Comparison of ENCODE assay signal across 18 cellular contexts in the genomic region with DNA sequence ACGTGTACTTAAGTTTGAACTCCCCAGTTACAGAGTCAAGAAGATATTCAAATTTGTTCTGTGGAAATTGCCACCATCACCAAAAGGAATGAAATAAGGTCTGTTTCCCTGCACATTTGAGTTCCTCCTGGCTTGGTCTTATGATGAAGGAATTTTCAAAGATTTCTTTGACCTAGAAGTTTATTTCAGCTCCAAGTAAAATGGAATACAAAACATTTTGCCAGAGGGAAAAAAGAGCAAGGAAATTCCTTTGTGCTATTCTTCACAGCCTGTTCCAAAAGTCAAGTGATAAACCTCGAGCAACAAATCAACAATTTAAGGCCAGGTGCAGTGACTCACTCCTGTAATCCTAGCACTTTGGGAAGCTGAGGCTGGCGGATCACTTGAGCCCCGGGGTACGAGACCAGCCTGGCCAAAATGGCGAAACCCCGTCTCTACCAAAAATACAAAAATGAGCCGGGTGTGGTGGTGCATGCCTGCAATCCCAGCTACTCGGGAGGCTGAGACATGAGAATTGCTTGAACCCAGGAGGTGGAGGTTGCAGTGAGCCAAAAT. TPM values are rescaled to one million over a fixed set of nuclear protein-coding genes. Genes with fewer than 3 reads are reported as not detected.
DNase-seq lines count a peak whose midpoint lies in the region; ATAC-seq and TF ChIP-seq lines count a peak whose summit lies in the region.
"Had no signal": no experiment of that assay in that cellular context is flagged by ENCODE, and none has a peak within 500 bp of the region (broad histone marks: within the 10 kb centered on the region; RNA-seq: fewer than 3 reads in every experiment).

No MANE protein-coding gene starts in this region.

- ATAC-seq in activated CD8-positive, alpha-beta memory T cell treated with anti-CD3 and anti-CD28 coated beads, Interleukin-2, amount 10 ng/mL, durations not matched to agents 7 days and 5 days: no peak
- ATAC-seq in HG03097 (IDR thresholded peaks at IDR 0.05; ENCODE audit: low FRiP score, unreplicated experiment): no peak
- ATAC-seq in HG03439 (IDR thresholded peaks at IDR 0.05; ENCODE audit: unreplicated experiment): no peak

- no peak for TF ChIP-seq CTCF in HEK293 (tag by site-specific recombination; IDR thresholded peaks at IDR 0.05)
- no peak for TF ChIP-seq CTCF in OCI-LY7 (conservative IDR thresholded peaks at IDR 0.05; ENCODE audit: low read length)
- no peak for TF ChIP-seq CTCF in mammary epithelial cell (conservative IDR thresholded peaks at IDR 0.05 in 1 of 2, IDR thresholded peaks at IDR 0.05 in 1 of 2; ENCODE audit: extremely low read depth in 1 of 2, insufficient read depth in 1 of 2, low read depth in 1 of 2, low read length in 2 of 2)
- TF ChIP-seq CTCF in osteoblast (IDR thresholded peaks at IDR 0.05; ENCODE audit: extremely low read depth, low read depth, low read length): no peak

- no peak overlapping the region for H3K27ac ChIP-seq in HEK293 (ENCODE audit: extremely low read depth, low read depth, low read length)
- no peak overlapping the region for H3K27ac ChIP-seq in OCI-LY7 (ENCODE audit: low read depth, low read length, poor library complexity, severe bottlenecking)
- no peak overlapping the region for H3K27ac ChIP-seq in mammary epithelial cell (ENCODE audit: insufficient read depth, low read depth, low read length)
- H3K27ac ChIP-seq in osteoblast (ENCODE audit: low read depth, low read length): no peak overlapping the region
- H3K27ac ChIP-seq: C4-2B, SJSA1 had no signal

- no peaks in the 10 kb centered on the region for H3K27me3 Mint-ChIP-seq in activated CD8-positive, alpha-beta memory T cell treated with anti-CD3 and anti-CD28 coated beads, Interleukin-2, amount 10 ng/mL, durations not matched to agents 7 days and 5 days

- intact Hi-C loops in OCI-LY7 (cut with micrococcal nuclease; ENCODE audit: unreplicated experiment) (loop anchor here (10.0 kb wide), 1 partner anchor 152 kb away; a partner anchor contains a TSS), mammary epithelial cell (cut with micrococcal nuclease) (no loop called here)

- BruUV-seq in OCI-LY7 (replicated peaks; lab: Mats Ljungman, UMichigan): no TSS peak
- no TSS peak for BruUV-seq in mammary epithelial cell (replicated peaks; lab: Mats Ljungman, UMichigan)

- in situ Hi-C loops in mammary epithelial cell (cut with MboI; ENCODE audit: low sequenced_read_pairs in 2 of 2): no loop called here

- CTCF ChIA-PET in HEK293 (lab: Yijun Ruan, JAX): interaction anchor here (0.6 to 1.9 kb wide), 4 partner anchors 22 to 276 kb away, joined by 3 to 9 read pairs (median 4); no protein-coding TSS in a partner anchor
- CTCF ChIA-PET in OCI-LY7 (lab: Charles Lee; ENCODE audit: unreplicated experiment): no interaction called here
- CTCF ChIA-PET in mammary epithelial cell (lab: Charles Lee; ENCODE audit: low non-redundant PET): no interaction called here
- CTCF ChIA-PET in activated CD8-positive, alpha-beta memory T cell treated with anti-CD3 and anti-CD28 coated beads, Interleukin-2, amount 10 ng/mL, durations not matched to agents 7 days and 5 days (lab: Charles Lee): interaction anchor here (1.8 kb wide), 1 partner anchor 127 kb away, joined by 6 read pairs; no protein-coding TSS in a partner anchor

- no peak overlapping the region for H3K4me3 Mint-ChIP-seq in activated CD8-positive, alpha-beta memory T cell treated with anti-CD3 and anti-CD28 coated beads, Interleukin-2, amount 10 ng/mL, durations not matched to agents 7 days and 5 days
- H3K4me3 Mint-ChIP-seq: HFFc6 had no signal

- peaks cover 17% of the 10 kb centered on the region for H3K36me3 Mint-ChIP-seq in activated CD8-positive, alpha-beta memory T cell treated with anti-CD3 and anti-CD28 coated beads, Interleukin-2, amount 10 ng/mL, durations not matched to agents 7 days and 5 days

- dilution Hi-C loops in mammary epithelial cell (cut with HindIII; ENCODE audit: low sequenced_read_pairs): no loop called here

- no peak overlapping the region for H3K4me3 ChIP-seq in HEK293 (ENCODE audit: low read depth, low read length)
- H3K4me3 ChIP-seq in OCI-LY7 (ENCODE audit: low read depth, low read length, poor library complexity, severe bottlenecking): no peak overlapping the region
- H3K4me3 ChIP-seq in mammary epithelial cell (replicated peaks in 1 of 3; ENCODE audit: insufficient read depth in 1 of 3, low read depth in 2 of 3, low read length in 3 of 3): no peak overlapping the region
- H3K4me3 ChIP-seq in osteoblast (ENCODE audit: insufficient read depth, low read length): no peak overlapping the region
- H3K4me3 ChIP-seq: SJSA1 had no signal

- H3K79me2 ChIP-seq in OCI-LY7 (ENCODE audit: insufficient read depth, low read depth, low read length) (peaks cover 67% of the 10 kb centered on the region), mammary epithelial cell (ENCODE audit: insufficient read depth, low read length) (peaks cover 76% of the 10 kb centered on the region), osteoblast (ENCODE audit: insufficient read depth, low read length) (peaks cover 59% of the 10 kb centered on the region)

- H3K4me1 ChIP-seq in HEK293 (ENCODE audit: control insufficient read depth, insufficient read depth, low read length) (no peaks in the 10 kb centered on the region), OCI-LY7 (ENCODE audit: insufficient read depth, low read length, poor library complexity, severe bottlenecking) (peaks cover 24% of the 10 kb centered on the region), mammary epithelial cell (ENCODE audit: insufficient read depth, low read length) (peaks cover 4% of the 10 kb centered on the region), osteoblast (ENCODE audit: insufficient read depth, low read length) (no peaks in the 10 kb centered on the region)

- POLR2A ChIA-PET in HEK293 (lab: Yijun Ruan, JAX) (interaction anchor here (0.7 to 1.8 kb wide), 2 partner anchors 29 to 255 kb away, joined by 4 to 5 read pairs; no protein-coding TSS in a partner anchor), OCI-LY7 (lab: Charles Lee) (interaction anchor here (0.6 to 1.0 kb wide), 4 partner anchors 19 to 127 kb away, joined by 3 to 4 read pairs (median 3); no protein-coding TSS in a partner anchor)

- H3K27me3 ChIP-seq in mammary epithelial cell (ENCODE audit: insufficient read depth, low read length) (no peaks in the 10 kb centered on the region), osteoblast (ENCODE audit: insufficient read depth, low read length) (no peaks in the 10 kb centered on the region)
- H3K27me3 ChIP-seq: SJSA1 had no signal

- DNase-seq in OCI-LY7 (ENCODE audit: low spot score) (no peak), mammary epithelial cell (peak; percentile 9), osteoblast (ENCODE audit: insufficient read length, low spot score, missing footprints) (peak; percentile 52), NOMO-1 treated with dmso at 0.1 percent for 144 hours (lab: John Stamatoyannopoulos, UW; ENCODE audit: unreplicated experiment) (no peak)
- DNase-seq in activated CD8-positive, alpha-beta memory T cell treated with anti-CD3 and anti-CD28 coated beads, Interleukin-2, amount 10 ng/mL, durations not matched to agents 7 days and 5 days: no peak
- DNase-seq: GDM1, HFFc6, IMR-90, NCI-H146, NCI-H2081 treated with DMSO at 0.1 percent for 48 hours, NCI-H510A treated with DMSO at 0.1 percent for 48 hours, NCI-H82, RPMI8226 had no signal

- H3K27ac Mint-ChIP-seq in activated CD8-positive, alpha-beta memory T cell treated with anti-CD3 and anti-CD28 coated beads, Interleukin-2, amount 10 ng/mL, durations not matched to agents 7 days and 5 days: no peak overlapping the region
- H3K27ac Mint-ChIP-seq: HFFc6 had no signal

- H2AFZ ChIP-seq in OCI-LY7 (ENCODE audit: low read length) (no peak overlapping the region), mammary epithelial cell (ENCODE audit: low read depth, low read length) (no peak overlapping the region), osteoblast (ENCODE audit: low read length) (no peak overlapping the region)

- no peaks in the 10 kb centered on the region for H3K9me2 ChIP-seq in OCI-LY7 (ENCODE audit: insufficient read depth, low read length)

- H4K20me1 ChIP-seq in OCI-LY7 (ENCODE audit: insufficient read depth, low read length): no peaks in the 10 kb centered on the region; the same call in 1 of the 2 replicates
- H4K20me1 ChIP-seq in mammary epithelial cell (ENCODE audit: insufficient read depth, low read length): no peaks in the 10 kb centered on the region
- peaks cover 2% of the 10 kb centered on the region for H4K20me1 ChIP-seq in osteoblast (ENCODE audit: insufficient read depth, low read length)

- peaks cover 44% of the 10 kb centered on the region for H3K4me1 Mint-ChIP-seq in activated CD8-positive, alpha-beta memory T cell treated with anti-CD3 and anti-CD28 coated beads, Interleukin-2, amount 10 ng/mL, durations not matched to agents 7 days and 5 days

- no peak overlapping the region for H3K9ac ChIP-seq in mammary epithelial cell (ENCODE audit: insufficient read depth, low read length)

- H3K9me3 ChIP-seq in HEK293 (ENCODE audit: control insufficient read depth, insufficient read depth, low read depth, low read length) (no peaks in the 10 kb centered on the region), OCI-LY7 (ENCODE audit: low read length) (no peaks in the 10 kb centered on the region), mammary epithelial cell (replicated peaks; ENCODE audit: insufficient read depth, low read length) (no peaks in the 10 kb centered on the region), osteoblast (ENCODE audit: low read depth, low read length) (no peaks in the 10 kb centered on the region)
- H3K9me3 ChIP-seq: SJSA1 had no signal

- peaks cover 18 to 20% of the 10 kb centered on the region in 2 experiments; a peak in 2 of 3 replicates for H3K36me3 ChIP-seq in HEK293 (ENCODE audit: control insufficient read depth in 2 of 2, insufficient read depth in 1 of 2, low read length in 2 of 2)
- H3K36me3 ChIP-seq in OCI-LY7 (ENCODE audit: insufficient read depth, low read length): peaks cover 45% of the 10 kb centered on the region
- H3K36me3 ChIP-seq in mammary epithelial cell (ENCODE audit: insufficient read depth, low read length): peaks cover 2% of the 10 kb centered on the region
- no peaks in the 10 kb centered on the region for H3K36me3 ChIP-seq in osteoblast (ENCODE audit: insufficient read depth, low read length)

- WGBS in mammary epithelial cell (ENCODE audit: low coverage, missing lambda C conversion rate): 50% methylated on average over 8 of the region's 9 CpGs

- peak overlapping the region; percentile 34 for H3K4me2 ChIP-seq in OCI-LY7 (ENCODE audit: low read length)
- no peak overlapping the region for H3K4me2 ChIP-seq in mammary epithelial cell (ENCODE audit: insufficient read depth, low read depth, low read length)
- no peak overlapping the region for H3K4me2 ChIP-seq in osteoblast (ENCODE audit: insufficient read depth, low read length)

- no peaks in the 10 kb centered on the region for H3K9me3 Mint-ChIP-seq in activated CD8-positive, alpha-beta memory T cell treated with anti-CD3 and anti-CD28 coated beads, Interleukin-2, amount 10 ng/mL, durations not matched to agents 7 days and 5 days (ENCODE audit: low read depth)
- H3K9me3 Mint-ChIP-seq: HFFc6 had no signal

RNA-seq across cellular contexts. Expression of a gene that starts 3.4 kb away (rescaled TPM):
- total RNA-seq in OCI-LY7 (2014; rRNA removed; shearing (Covaris generic)): 10.7 and 11.9 TPM in 2 replicates
- total RNA-seq in OCI-LY7 (2022): 19.3 and 20.7 TPM in 2 replicates
- 10 to 100 TPM in 1 of 2 donors, 1 to 10 TPM in 1; 5.7 to 13.5 TPM for total RNA-seq in mammary epithelial cell
- polyA plus RNA-seq in mammary epithelial cell: 9.1 TPM
- 6.0 TPM for polyA minus RNA-seq in mammary epithelial cell
- 4.7 and 5.1 TPM in 2 replicates for total RNA-seq in osteoblast
- 10 to 100 TPM; 16.9 to 22.0 TPM for total RNA-seq in activated CD8-positive, alpha-beta memory T cell treated with anti-CD3 and anti-CD28 coated beads, Interleukin-2, amount 10 ng/mL, durations not matched to agents 7 days and 5 days

RNA-seq across cellular contexts. Expression of a gene that starts 28.4 kb away (rescaled TPM):
- total RNA-seq in OCI-LY7 (2014; rRNA removed; shearing (Covaris generic)): 21.8 and 30.0 TPM in 2 replicates
- total RNA-seq in OCI-LY7 (2022) (56.0 and 59.9 TPM in 2 replicates), mammary epithelial cell (10 to 100 TPM; 34.0 to 67.7 TPM), osteoblast (36.6 and 41.5 TPM in 2 replicates)
- polyA plus RNA-seq in mammary epithelial cell: 48.2 TPM
- 16.1 TPM for polyA minus RNA-seq in mammary epithelial cell
- total RNA-seq in activated CD8-positive, alpha-beta memory T cell treated with anti-CD3 and anti-CD28 coated beads, Interleukin-2, amount 10 ng/mL, durations not matched to agents 7 days and 5 days: 10 to 100 TPM; 81.2 to 84.8 TPM

RNA-seq across cellular contexts. Expression of a gene that starts 37.6 kb away (rescaled TPM):
- total RNA-seq in OCI-LY7 (2014; rRNA removed; shearing (Covaris generic)): 37.2 and 50.7 TPM in 2 replicates
- total RNA-seq in OCI-LY7 (2022): 26.7 and 28.1 TPM in 2 replicates
- total RNA-seq in mammary epithelial cell: 10 to 100 TPM; 20.9 to 27.3 TPM
- polyA plus RNA-seq in mammary epithelial cell: 12.4 TPM
- polyA minus RNA-seq in mammary epithelial cell: 20.9 TPM
- total RNA-seq in osteoblast: 23.9 and 29.0 TPM in 2 replicates
- total RNA-seq in activated CD8-positive, alpha-beta memory T cell treated with anti-CD3 and anti-CD28 coated beads, Interleukin-2, amount 10 ng/mL, durations not matched to agents 7 days and 5 days: 10 to 100 TPM; 18.5 to 21.4 TPM

Comparison
In these comparisons a context has a peak if more than half of its experiments do, and no peak if none do; other contexts are left out.
1. DNase-seq: peak in mammary epithelial cell (single experiment) and osteoblast (single experiment); none in OCI-LY7 (single experiment), activated CD8-positive, alpha-beta memory T cell treated with anti-CD3 and anti-CD28 coated beads, Interleukin-2, amount 10 ng/mL, durations not matched to agents 7 days and 5 days (single experiment) and NOMO-1 treated with dmso at 0.1 percent for 144 hours (single experiment).
2. CTCF ChIA-PET loops: an anchor here in HEK293 (0.6 to 1.9 kb wide) and activated CD8-positive, alpha-beta memory T cell treated with anti-CD3 and anti-CD28 coated beads, Interleukin-2, amount 10 ng/mL, durations not matched to agents 7 days and 5 days (1.8 kb wide); none called in OCI-LY7 and mammary epithelial cell.